1 cellular context compared by ENCODE assay signal in genomic region chr16:69073181-69073669, GRCh38.
TF ChIP-seq lines count a peak whose summit lies in the region.

No MANE protein-coding gene starts in this region.

TF ChIP-seq in A549, 52 proteins besides CTCF, POLR2A, EP300 and RAD21 (continued from another document):
- TF ChIP-seq HES2 (IDR thresholded peaks at IDR 0.05) (0 out of 2 replicates have a peak, but pooled peaks have one; percentile 18), E2F6 (IDR thresholded peaks at IDR 0.05; ENCODE audit: borderline replicate concordance, low read depth) (peak; percentile 66; the same call in 1 of the 2 replicates), ATOH8 (CRISPR knock-in tag; IDR thresholded peaks at IDR 0.05; ENCODE audit: low read depth) (no peak), PHF8 (IDR thresholded peaks at IDR 0.05; ENCODE audit: borderline replicate concordance, low read depth) (no peak), FOSL2 (IDR thresholded peaks at IDR 0.05) (peak; percentile 96), FOSL2 (CRISPR knock-in tag; IDR thresholded peaks at IDR 0.05) (peak; percentile 97), HMGXB4 (CRISPR knock-in tag; IDR thresholded peaks at IDR 0.05; ENCODE audit: borderline replicate concordance) (no peak), MAX (IDR thresholded peaks at IDR 0.05) (peak; percentile 94), ELK1 (IDR thresholded peaks at IDR 0.05; ENCODE audit: low read depth, low read length) (no peak), BCL3 (IDR thresholded peaks at IDR 0.05) (peak; percentile 87; the same call in 2 of the 3 replicates), GATA3 (IDR thresholded peaks at IDR 0.05; ENCODE audit: borderline replicate concordance) (peak; percentile 92)
